19 cellular contexts compared by ENCODE assay signal in genomic region chr4:7339751-7340552, GRCh38.
"Had no signal": no experiment of that assay in that cellular context is flagged by ENCODE, and none has a peak within 500 bp of the region (broad histone marks: within the 10 kb centered on the region; RNA-seq: fewer than 3 reads in every experiment).

No MANE protein-coding gene starts in this region.

- H2AFZ ChIP-seq: parathyroid adenoma had no signal

- DNase-seq: effector memory CD4-positive, alpha-beta T cell; hypothalamus; kidney glomerular epithelial cell; naive thymus-derived CD4-positive, alpha-beta T cell; occipital lobe; retina; stimulated activated CD4-positive, alpha-beta T cell treated with anti-CD3 and anti-CD28 coated beads, Interleukin-15, amount 100 ng/mL, for 24 hours; stimulated activated CD4-positive, alpha-beta T cell treated with anti-CD3 and anti-CD28 coated beads, Interleukin-1b, Interleukin-23, amount 100 ng/mL, for 48 hours; stimulated activated CD4-positive, alpha-beta T cell treated with anti-CD3 and anti-CD28 coated beads, Interleukin-4, amount 100 ng/mL, for 24 hours; stimulated activated naive B cell treated with anti-CD40 and anti-IgM and Interleukin-4, amounts not matched to agents 10 μg/mL and 1 μg/mL and 100 μg/mL, for 72 hours; stimulated activated naive CD8-positive, alpha-beta T cell treated with anti-CD3 and anti-CD28 coated beads, Interleukin-15, amount 100 ng/mL, for 72 hours; transverse colon had no signal

- H3K9me3 ChIP-seq: heart left ventricle, left lung, right lobe of liver, thoracic aorta, transverse colon had no signal

- H3K27ac ChIP-seq: heart left ventricle, left lung, parathyroid adenoma, psoas muscle, right lobe of liver, thoracic aorta, transverse colon had no signal

- H3K4me3 ChIP-seq: heart left ventricle, left lung, psoas muscle, right lobe of liver, thoracic aorta, transverse colon had no signal

- H3K4me1 ChIP-seq: parathyroid adenoma, psoas muscle had no signal

- ATAC-seq: esophagus mucosa; heart left ventricle; left lung; naive thymus-derived CD4-positive, alpha-beta T cell; psoas muscle; stimulated activated naive B cell treated with anti-CD40 and anti-IgM and Interleukin-4, amounts not matched to agents 10 μg/mL and 1 μg/mL and 100 μg/mL, for 72 hours; stimulated activated naive CD8-positive, alpha-beta T cell treated with anti-CD3 and anti-CD28 coated beads, Interleukin-15, amount 100 ng/mL, for 72 hours had no signal

- H3K9ac ChIP-seq: parathyroid adenoma had no signal

- H3K36me3 ChIP-seq: heart left ventricle, left lung, right lobe of liver, thoracic aorta, transverse colon had no signal

- H3K27me3 ChIP-seq: heart left ventricle, left lung, right lobe of liver, transverse colon had no signal
